1 cellular context compared by ENCODE assay signal in the genomic region with DNA sequence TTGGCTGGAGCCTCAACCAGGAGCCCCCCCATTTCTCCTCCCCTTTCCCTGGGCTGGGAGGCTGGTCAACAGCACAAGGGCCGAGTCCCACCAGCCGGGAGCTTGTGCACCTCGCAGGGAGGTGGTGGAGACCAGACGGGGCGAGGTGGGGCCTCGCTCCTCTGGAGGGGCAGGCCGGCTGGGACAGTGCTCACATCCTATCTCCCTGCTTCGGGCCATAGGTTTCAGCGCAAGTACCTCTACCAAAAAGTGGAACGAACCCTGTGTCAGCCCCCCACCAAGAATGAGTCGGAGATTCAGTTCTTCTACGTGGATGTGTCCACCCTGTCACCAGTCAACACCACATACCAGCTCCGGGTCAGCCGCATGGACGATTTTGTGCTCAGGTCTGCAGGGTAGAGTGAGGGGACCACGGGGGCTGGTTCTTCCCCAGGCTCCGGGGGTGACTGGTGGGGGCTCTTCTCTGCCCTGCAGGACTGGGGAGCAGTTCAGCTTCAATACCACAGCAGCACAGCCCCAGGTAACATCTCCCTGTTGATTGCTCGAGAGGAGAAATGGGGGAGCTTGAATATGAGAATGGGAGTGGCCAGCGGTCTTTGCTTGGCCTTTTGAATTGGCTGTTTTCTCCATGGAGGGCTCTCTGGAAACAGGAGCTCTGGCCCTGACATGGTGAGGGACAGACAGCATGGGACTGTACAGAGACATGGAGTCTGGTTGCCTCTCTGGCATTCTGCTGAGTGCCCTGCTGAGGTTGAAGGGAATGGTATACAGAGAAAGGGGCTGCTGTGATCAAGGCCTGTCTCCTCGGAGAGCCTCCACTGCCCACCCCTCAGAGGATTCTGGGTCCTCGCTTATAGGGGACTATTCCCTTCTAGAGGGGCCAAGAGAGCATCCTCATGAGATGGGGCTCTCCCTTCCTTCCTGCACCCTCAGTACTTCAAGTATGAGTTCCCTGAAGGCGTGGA.
TF ChIP-seq lines count a peak whose summit lies in the region.

No MANE protein-coding gene starts in this region.

TF ChIP-seq in K562, 482 proteins besides CTCF, POLR2A, EP300 and RAD21:
- TF ChIP-seq CREB1 (IDR thresholded peaks at IDR 0.05): no peak
- TF ChIP-seq CREB1 (CRISPR knock-in tag; IDR thresholded peaks at IDR 0.05): no peak
- 0 out of 2 replicates have a peak, but pooled peaks have one; percentile 3 for TF ChIP-seq CBX1 (IDR thresholded peaks at IDR 0.05; ENCODE audit: low read depth)
- TF ChIP-seq, protein P1, sequence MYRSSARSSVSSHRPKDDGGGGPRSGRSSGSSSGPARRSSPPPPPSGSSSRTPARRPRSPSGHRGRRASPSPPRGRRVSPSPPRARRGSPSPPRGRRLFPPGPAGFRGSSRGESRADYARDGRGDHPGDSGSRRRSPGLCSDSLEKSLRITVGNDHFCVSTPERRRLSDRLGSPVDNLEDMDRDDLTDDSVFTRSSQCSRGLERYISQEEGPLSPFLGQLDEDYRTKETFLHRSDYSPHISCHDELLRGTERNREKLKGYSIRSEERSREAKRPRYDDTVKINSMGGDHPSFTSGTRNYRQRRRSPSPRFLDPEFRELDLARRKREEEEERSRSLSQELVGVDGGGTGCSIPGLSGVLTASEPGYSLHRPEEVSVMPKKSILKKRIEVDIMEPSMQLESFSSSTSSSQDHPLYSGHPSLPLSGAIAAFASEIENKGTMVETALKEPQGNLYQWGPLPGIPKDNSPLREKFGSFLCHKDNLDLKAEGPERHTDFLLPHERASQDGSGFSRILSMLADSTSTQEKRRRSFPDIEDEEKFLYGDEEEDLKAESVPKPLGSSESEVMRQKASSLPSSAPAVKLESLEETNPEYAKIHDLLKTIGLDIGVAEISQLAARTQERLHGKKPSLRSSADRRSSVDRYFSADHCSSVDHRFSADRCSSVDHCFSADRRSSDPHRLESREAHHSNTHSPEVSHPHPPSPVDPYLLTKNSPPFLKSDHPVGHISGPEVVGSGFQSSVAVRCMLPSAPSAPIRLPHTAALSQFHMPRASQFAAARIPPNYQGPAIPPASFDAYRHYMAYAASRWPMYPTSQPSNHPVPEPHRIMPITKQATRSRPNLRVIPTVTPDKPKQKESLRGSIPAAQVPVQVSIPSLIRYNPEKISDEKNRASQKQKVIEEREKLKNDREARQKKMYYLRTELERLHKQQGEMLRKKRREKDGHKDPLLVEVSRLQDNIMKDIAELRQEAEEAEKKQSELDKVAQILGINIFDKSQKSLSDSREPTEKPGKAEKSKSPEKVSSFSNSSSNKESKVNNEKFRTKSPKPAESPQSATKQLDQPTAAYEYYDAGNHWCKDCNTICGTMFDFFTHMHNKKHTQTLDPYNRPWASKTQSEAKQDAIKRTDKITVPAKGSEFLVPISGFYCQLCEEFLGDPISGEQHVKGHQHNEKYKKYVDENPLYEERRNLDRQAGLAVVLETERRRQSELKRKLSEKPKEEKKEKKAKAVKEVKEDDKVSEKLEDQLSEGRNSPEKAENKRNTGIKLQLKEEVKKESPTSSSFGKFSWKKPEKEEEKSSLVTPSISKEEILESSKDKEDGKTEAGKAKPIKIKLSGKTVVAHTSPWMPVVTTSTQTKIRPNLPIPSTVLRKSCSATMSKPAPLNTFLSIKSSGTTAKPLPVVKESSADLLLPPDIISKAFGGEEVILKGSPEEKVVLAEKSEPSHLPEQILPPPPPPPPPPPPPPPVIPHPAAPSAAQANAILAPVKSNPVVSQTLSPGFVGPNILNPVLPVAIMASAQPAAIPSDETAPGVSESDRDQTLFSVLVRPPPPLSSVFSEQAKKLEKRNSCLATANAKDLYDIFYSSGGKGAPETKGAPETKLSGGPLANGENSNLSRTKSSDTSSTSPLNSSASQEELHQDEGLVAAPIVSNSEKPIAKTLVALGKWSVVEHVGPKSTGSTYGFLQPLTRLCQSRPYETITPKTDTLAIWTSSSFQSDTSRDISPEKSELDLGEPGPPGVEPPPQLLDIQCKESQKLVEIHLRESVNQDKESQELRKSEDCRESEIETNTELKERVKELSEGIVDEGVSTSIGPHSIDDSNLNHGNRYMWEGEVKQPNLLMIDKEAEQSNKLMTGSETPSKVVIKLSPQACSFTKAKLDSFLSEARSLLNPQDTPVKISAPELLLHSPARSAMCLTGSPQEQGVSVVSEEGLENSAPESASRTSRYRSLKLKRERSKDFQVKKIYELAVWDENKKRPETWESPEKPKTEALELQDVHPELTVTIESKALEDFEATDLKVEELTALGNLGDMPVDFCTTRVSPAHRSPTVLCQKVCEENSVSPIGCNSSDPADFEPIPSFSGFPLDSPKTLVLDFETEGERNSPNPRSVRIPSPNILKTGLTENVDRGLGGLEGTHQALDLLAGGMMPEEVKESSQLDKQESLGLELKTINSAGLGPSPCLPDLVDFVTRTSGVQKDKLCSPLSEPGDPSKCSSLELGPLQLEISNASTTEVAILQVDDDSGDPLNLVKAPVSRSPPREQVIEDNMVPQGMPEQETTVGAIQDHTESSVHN (IDR thresholded peaks at IDR 0.05; ENCODE audit: borderline replicate concordance in 1 of 2, low read depth in 1 of 2): no peak
- TF ChIP-seq CEBPG (CRISPR knock-in tag; IDR thresholded peaks at IDR 0.05): peak; percentile 6; the same call in 1 of the 2 replicates
- TF ChIP-seq CEBPG (tag; conservative IDR thresholded peaks at IDR 0.05 in 1 of 2, IDR thresholded peaks at IDR 0.05 in 1 of 2): no peak
- no peak for TF ChIP-seq ARHGAP35 (IDR thresholded peaks at IDR 0.05; ENCODE audit: partially characterized antibody)
- TF ChIP-seq RB1 (IDR thresholded peaks at IDR 0.05; ENCODE audit: low read depth): 0 out of 2 replicates have a peak, but pooled peaks have one; percentile 0
- TF ChIP-seq JUN (IDR thresholded peaks at IDR 0.05; ENCODE audit: borderline replicate concordance, low read depth, low read length): no peak
- 0 out of 2 replicates have a peak, but pooled peaks have one; percentile 44 for TF ChIP-seq JUN (CRISPR knock-in tag; IDR thresholded peaks at IDR 0.05; ENCODE audit: borderline replicate concordance)
- TF ChIP-seq POLR2G (IDR thresholded peaks at IDR 0.05; ENCODE audit: low read depth, low read length): peak; percentile 41; the same call in 1 of the 2 replicates
- TF ChIP-seq SP1 (CRISPR knock-in tag; IDR thresholded peaks at IDR 0.05): peak; percentile 6; the same call in 1 of the 2 replicates
